8 cellular contexts compared by ENCODE assay signal in genomic region chr10:87504667-87505365, GRCh38. TPM values are rescaled to one million over a fixed set of nuclear protein-coding genes. Genes with fewer than 3 reads are reported as not detected.
DNase-seq lines count a peak whose midpoint lies in the region; ATAC-seq and TF ChIP-seq lines count a peak whose summit lies in the region.

A gene with protein sequence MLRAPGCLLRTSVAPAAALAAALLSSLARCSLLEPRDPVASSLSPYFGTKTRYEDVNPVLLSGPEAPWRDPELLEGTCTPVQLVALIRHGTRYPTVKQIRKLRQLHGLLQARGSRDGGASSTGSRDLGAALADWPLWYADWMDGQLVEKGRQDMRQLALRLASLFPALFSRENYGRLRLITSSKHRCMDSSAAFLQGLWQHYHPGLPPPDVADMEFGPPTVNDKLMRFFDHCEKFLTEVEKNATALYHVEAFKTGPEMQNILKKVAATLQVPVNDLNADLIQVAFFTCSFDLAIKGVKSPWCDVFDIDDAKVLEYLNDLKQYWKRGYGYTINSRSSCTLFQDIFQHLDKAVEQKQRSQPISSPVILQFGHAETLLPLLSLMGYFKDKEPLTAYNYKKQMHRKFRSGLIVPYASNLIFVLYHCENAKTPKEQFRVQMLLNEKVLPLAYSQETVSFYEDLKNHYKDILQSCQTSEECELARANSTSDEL (plus strand): TSS chr10:87504893. CDS start chr10:87504916, 23 bp downstream.

- H3K4me3 ChIP-seq in BE2C (ENCODE audit: low read depth, low read length): peak within 1 kb of the TSS; percentile 90
- peak within 1 kb of the TSS; percentile 71 to 94 for H3K4me3 ChIP-seq in left lung

- H3K9me3 ChIP-seq in BE2C (no peaks in the 10 kb centered on the region), left lung (no peaks in the 10 kb centered on the region)

- intact Hi-C loops in left lung (cut with DNase I): no loop called here

- H3K27me3 ChIP-seq in BE2C (no peaks in the 10 kb centered on the region), left lung (peaks cover 0 to 11% of the 10 kb centered on the region in 2 donors)

- H3K4me1 ChIP-seq in BE2C: no peaks in the 10 kb centered on the region; the same call in 1 of the 2 replicates
- peaks cover 10 to 26% of the 10 kb centered on the region in 2 donors for H3K4me1 ChIP-seq in left lung

- DNase-seq in BE2C (peak; percentile 89), NCI-H526 treated with DMSO at 0.1 percent for 48 hours (lab: John Stamatoyannopoulos, UW) (peak; percentile 55), dermis blood vessel endothelial cell (peak; percentile 74), left lung (peak; percentile 84 to 93)
- DNase-seq in activated CD4-positive, alpha-beta T cell treated with anti-CD3 and anti-CD28 coated beads, Interleukin-2, amount 50 U/mL, for 48 hours: peak; percentile 89 to 93
- peak; percentile 91 for DNase-seq in stimulated activated CD4-positive, alpha-beta T cell treated with anti-CD3 and anti-CD28 coated beads, Interleukin-4, amount 100 ng/mL, for 24 hours

- peak within 1 kb of the TSS; percentile 82 to 83 for H3K27ac ChIP-seq in left lung

- H3K36me3 ChIP-seq in BE2C (peaks cover 8% of the 10 kb centered on the region), left lung (peaks cover 0 to 4% of the 10 kb centered on the region in 2 donors)

- ATAC-seq in GM19025 (IDR thresholded peaks at IDR 0.05; ENCODE audit: low read depth, unreplicated experiment) (peak; percentile 90), HG03196 (IDR thresholded peaks at IDR 0.05; ENCODE audit: unreplicated experiment) (peak; percentile 91), left lung (peak; percentile 98)

- TF ChIP-seq CTCF in BE2C (IDR thresholded peaks at IDR 0.05; ENCODE audit: low read depth, low read length) (0 out of 2 replicates have a peak, but pooled peaks have one; percentile 6), left lung (IDR thresholded peaks at IDR 0.05) (peak in 1 of 2 donors; percentile 10)

RNA-seq across cellular contexts. Expression of the gene that starts here (rescaled TPM):
- 43.1 TPM for polyA plus RNA-seq in BE2C (2012; ENCODE audit: insufficient read depth, insufficient read length, low read depth)
- total RNA-seq in dermis blood vessel endothelial cell (32.3 and 33.4 TPM in 2 replicates), left lung (10 to 100 TPM; 16.8 to 19.5 TPM)

Comparison
In these comparisons a context has a peak if more than half of its experiments do, and no peak if none do; other contexts are left out.
1. Peak in every context shown above with its lines: DNase-seq, ATAC-seq, H3K4me3 ChIP-seq and H3K27ac ChIP-seq.